1 cellular context compared by ENCODE assay signal in the genomic region with DNA sequence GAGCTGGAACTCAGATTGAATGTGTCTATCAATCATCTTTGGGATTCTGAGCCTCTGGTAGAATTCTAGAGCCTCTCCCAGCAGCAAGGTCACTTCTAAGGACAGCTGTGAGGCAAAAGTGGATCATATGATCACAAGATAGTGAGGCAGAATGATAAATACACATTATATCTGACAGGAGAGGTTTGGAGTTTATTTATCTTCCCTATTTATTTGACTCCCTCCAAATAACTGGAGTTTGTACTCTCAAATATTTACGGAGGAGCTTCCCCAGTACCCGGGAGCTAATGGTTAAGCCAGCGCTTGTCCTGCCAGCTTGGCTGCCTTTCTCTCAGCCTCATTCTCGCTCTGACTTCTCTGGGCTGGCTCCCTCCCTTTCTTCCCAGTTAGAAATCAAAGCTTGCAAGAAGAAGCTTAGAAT.
TF ChIP-seq lines count a peak whose summit lies in the region.

No MANE protein-coding gene starts in this region.

TF ChIP-seq in HepG2, 621 proteins besides CTCF, POLR2A, EP300 and RAD21 (continued from another document and continues in another):
- no peak for TF ChIP-seq ZNF687 (CRISPR knock-in tag; IDR thresholded peaks at IDR 0.05)
- TF ChIP-seq ISX (CRISPR knock-in tag; conservative IDR thresholded peaks at IDR 0.05), result no peak
- TF ChIP-seq ZNF615 (CRISPR knock-in tag; IDR thresholded peaks at IDR 0.05; ENCODE audit: borderline replicate concordance), result no peak
- peak; percentile 14; the same call in 1 of the 2 replicates for TF ChIP-seq REPIN1 (CRISPR knock-in tag; IDR thresholded peaks at IDR 0.05; ENCODE audit: borderline replicate concordance, low read depth)
- TF ChIP-seq ZNF230 (CRISPR knock-in tag; IDR thresholded peaks at IDR 0.05), result no peak
- no peak for TF ChIP-seq HMGXB3 (CRISPR knock-in tag; IDR thresholded peaks at IDR 0.05; ENCODE audit: borderline replicate concordance)
- TF ChIP-seq ZNF691 (CRISPR knock-in tag; IDR thresholded peaks at IDR 0.05; ENCODE audit: borderline replicate concordance, low read depth), result no peak
- TF ChIP-seq ZNF17 (CRISPR knock-in tag; IDR thresholded peaks at IDR 0.05), result no peak
- TF ChIP-seq TCF7L2 (IDR thresholded peaks at IDR 0.05; ENCODE audit: low read depth, low read length), result no peak
- no peak; the same call in 1 of the 2 replicates for TF ChIP-seq BHLHE40 (IDR thresholded peaks at IDR 0.05; ENCODE audit: low read length)
- TF ChIP-seq TGIF2 (CRISPR knock-in tag; IDR thresholded peaks at IDR 0.05), result no peak
- TF ChIP-seq NPAS2 (CRISPR knock-in tag; IDR thresholded peaks at IDR 0.05; ENCODE audit: borderline replicate concordance), result no peak
- no peak for TF ChIP-seq SNAPC5 (CRISPR knock-in tag; IDR thresholded peaks at IDR 0.05; ENCODE audit: borderline replicate concordance)
- no peak for TF ChIP-seq ZNF121 (CRISPR knock-in tag; IDR thresholded peaks at IDR 0.05)
- TF ChIP-seq RAD51 (IDR thresholded peaks at IDR 0.05; ENCODE audit: borderline replicate concordance), result no peak
- peak; percentile 70; the same call in 1 of the 2 replicates for TF ChIP-seq CREM (IDR thresholded peaks at IDR 0.05)
- no peak for TF ChIP-seq CREM (CRISPR knock-in tag; IDR thresholded peaks at IDR 0.05)
- no peak for TF ChIP-seq FOXP1 (IDR thresholded peaks at IDR 0.05)
- peak; percentile 85 for TF ChIP-seq FOXP1 (CRISPR knock-in tag; IDR thresholded peaks at IDR 0.05)
- TF ChIP-seq RERE (CRISPR knock-in tag; IDR thresholded peaks at IDR 0.05; ENCODE audit: low read depth), result peak; percentile 90
- TF ChIP-seq HOXA7 (CRISPR knock-in tag; IDR thresholded peaks at IDR 0.05), result no peak
- peak; percentile 74; the same call in 1 of the 2 replicates for TF ChIP-seq RXRB (CRISPR knock-in tag; IDR thresholded peaks at IDR 0.05; ENCODE audit: borderline replicate concordance)
- TF ChIP-seq BRF2 (CRISPR knock-in tag; IDR thresholded peaks at IDR 0.05), result no peak
- TF ChIP-seq ZFAT (CRISPR knock-in tag; conservative IDR thresholded peaks at IDR 0.05), result no peak
- 0 out of 2 replicates have a peak, but pooled peaks have one; percentile 35 for TF ChIP-seq ERF (CRISPR knock-in tag; IDR thresholded peaks at IDR 0.05)
- no peak for TF ChIP-seq DDIT3 (CRISPR knock-in tag; IDR thresholded peaks at IDR 0.05)
- no peak for TF ChIP-seq ZNF3 (CRISPR knock-in tag; IDR thresholded peaks at IDR 0.05)
- no peak for TF ChIP-seq BRD4 (CRISPR knock-in tag; IDR thresholded peaks at IDR 0.05)
- TF ChIP-seq UBTF (CRISPR knock-in tag; IDR thresholded peaks at IDR 0.05), result no peak
- TF ChIP-seq, protein P1, sequence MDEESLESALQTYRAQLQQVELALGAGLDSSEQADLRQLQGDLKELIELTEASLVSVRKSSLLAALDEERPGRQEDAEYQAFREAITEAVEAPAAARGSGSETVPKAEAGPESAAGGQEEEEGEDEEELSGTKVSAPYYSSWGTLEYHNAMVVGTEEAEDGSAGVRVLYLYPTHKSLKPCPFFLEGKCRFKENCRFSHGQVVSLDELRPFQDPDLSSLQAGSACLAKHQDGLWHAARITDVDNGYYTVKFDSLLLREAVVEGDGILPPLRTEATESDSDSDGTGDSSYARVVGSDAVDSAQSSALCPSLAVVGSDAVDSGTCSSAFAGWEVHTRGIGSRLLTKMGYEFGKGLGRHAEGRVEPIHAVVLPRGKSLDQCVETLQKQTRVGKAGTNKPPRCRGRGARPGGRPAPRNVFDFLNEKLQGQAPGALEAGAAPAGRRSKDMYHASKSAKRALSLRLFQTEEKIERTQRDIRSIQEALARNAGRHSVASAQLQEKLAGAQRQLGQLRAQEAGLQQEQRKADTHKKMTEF (CRISPR knock-in tag; IDR thresholded peaks at IDR 0.05), result peak; percentile 67; the same call in 1 of the 2 replicates
- no peak for TF ChIP-seq STAT5B (CRISPR knock-in tag; IDR thresholded peaks at IDR 0.05)
- TF ChIP-seq FOSL2 (CRISPR knock-in tag; IDR thresholded peaks at IDR 0.05), result peak; percentile 52
- TF ChIP-seq HMG20A (CRISPR knock-in tag; IDR thresholded peaks at IDR 0.05; ENCODE audit: borderline replicate concordance), result peak; percentile 87; the same call in 1 of the 2 replicates
- TF ChIP-seq ZNF367 (CRISPR knock-in tag; IDR thresholded peaks at IDR 0.05; ENCODE audit: borderline replicate concordance), result no peak
- no peak for TF ChIP-seq ZNF597 (CRISPR knock-in tag; IDR thresholded peaks at IDR 0.05)
- TF ChIP-seq ZNF674 (CRISPR knock-in tag; IDR thresholded peaks at IDR 0.05; ENCODE audit: low read depth), result no peak
- peak; percentile 64 for TF ChIP-seq ELF3 (CRISPR knock-in tag; IDR thresholded peaks at IDR 0.05)
